In the genomic region with DNA sequence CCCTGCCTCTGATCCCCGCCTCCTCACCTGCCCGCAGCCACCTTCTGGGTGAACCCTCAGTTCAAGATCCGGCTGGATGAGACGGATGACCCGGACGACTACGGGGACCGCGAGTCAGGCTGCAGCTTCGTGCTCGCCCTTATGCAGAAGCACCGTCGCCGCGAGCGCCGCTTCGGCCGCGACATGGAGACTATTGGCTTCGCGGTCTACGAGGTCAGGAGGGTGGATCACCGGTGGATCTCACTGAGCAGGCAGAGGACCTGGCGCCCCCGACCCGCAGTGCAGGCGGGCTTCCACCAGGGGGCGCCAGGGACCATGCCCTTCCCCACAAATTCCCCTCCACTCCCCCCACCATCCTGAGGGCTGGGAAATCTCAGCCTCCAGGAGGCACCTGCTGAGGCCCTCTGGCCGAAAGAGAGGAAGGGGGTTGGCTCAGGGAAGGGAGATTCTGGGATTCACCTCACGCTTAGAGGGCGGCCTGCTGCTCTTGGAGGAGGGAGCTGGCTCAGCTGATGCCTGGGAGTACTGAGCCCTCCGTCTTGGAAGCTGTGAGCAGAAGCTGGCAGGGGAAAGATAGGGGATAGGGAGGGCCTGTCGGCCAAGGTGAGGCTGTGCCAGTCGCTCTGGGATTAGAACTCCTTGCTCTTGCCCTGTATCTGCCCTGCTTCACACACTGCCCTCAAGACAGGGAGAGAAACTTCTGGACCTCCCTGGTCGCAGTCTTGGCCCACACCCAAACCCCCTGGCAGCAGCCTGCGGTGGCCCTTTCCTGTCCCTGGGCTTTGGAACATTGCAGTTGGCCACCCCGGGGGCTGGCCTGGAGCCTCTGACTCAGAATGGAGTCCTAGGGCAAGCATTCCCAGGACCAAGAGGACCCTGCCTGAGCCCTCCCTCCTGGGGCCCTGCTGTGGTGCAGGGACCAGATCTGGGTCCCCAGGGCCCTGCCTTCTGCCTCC, we compare ENCODE assay signal across 9 cellular contexts. TPM values are rescaled to one million over a fixed set of nuclear protein-coding genes. Genes with fewer than 3 reads are reported as not detected.
A peak's percentile ranks its signal among the peaks of the same experiment; 100 is the strongest.
DNase-seq lines count a peak whose midpoint lies in the region; ATAC-seq and TF ChIP-seq lines count a peak whose summit lies in the region.
"Had no signal": no experiment of that assay in that cellular context is flagged by ENCODE, and none has a peak within 500 bp of the region (broad histone marks: within the 10 kb centered on the region; RNA-seq: fewer than 3 reads in every experiment).

No MANE protein-coding gene starts in this region.

- peak; percentile 44 for ATAC-seq in omental fat pad (ENCODE audit: low FRiP score)
- ATAC-seq in GM21619 (IDR thresholded peaks at IDR 0.05; ENCODE audit: unreplicated experiment) = no peak

- peak in 2 of 3 donors; percentile 40 to 65 for TF ChIP-seq CTCF in omental fat pad (IDR thresholded peaks at IDR 0.05)

- DNase-seq in NOMO-1 treated with dmso at 0.1 percent for 144 hours (lab: John Stamatoyannopoulos, UW; ENCODE audit: unreplicated experiment) (peak; percentile 2), NOMO-1 treated with DMSO at 0.1 percent for 48 hours (lab: John Stamatoyannopoulos, UW; ENCODE audit: unreplicated experiment) (no peak), NCI-H2196 treated with DMSO at 0.1 percent for 48 hours (lab: John Stamatoyannopoulos, UW; ENCODE audit: unreplicated experiment) (peak; percentile 32), activated T-cell treated with anti-CD3 and anti-CD28 coated beads for 48 hours (ENCODE audit: low read depth) (peak; percentile 49), fibroblast of the conjunctiva (ENCODE audit: low read depth) (peak; percentile 13), omental fat pad (ENCODE audit: low spot score) (no peak), H4 (ENCODE audit: low spot score) (no peak)

RNA-seq across cellular contexts. Expression of a gene that starts 23.2 kb away (rescaled TPM):
- total RNA-seq in omental fat pad = 100 to 1,000 TPM in 2 of 4 donors, 10 to 100 TPM in 2; 72.8 to 109 (median 92.9) TPM
- 58.1 and 115 TPM in 2 replicates for total RNA-seq in H4 (2014; rRNA removed; shearing (Covaris generic))

RNA-seq across cellular contexts. Expression of a gene that starts 34.9 kb away (rescaled TPM):
- total RNA-seq in omental fat pad = not detected
- total RNA-seq in H4 (2014; rRNA removed; shearing (Covaris generic)) = not detected in 2 replicates
- total RNA-seq: frontal cortex had no signal

RNA-seq across cellular contexts. Expression of a gene that starts 56.8 kb away (rescaled TPM):
- 10 to 100 TPM in 1 of 4 donors, 1 to 10 TPM in 3; 3.5 to 13.7 (median 6.9) TPM for total RNA-seq in omental fat pad
- 33.0 and 40.9 TPM in 2 replicates for total RNA-seq in H4 (2014; rRNA removed; shearing (Covaris generic))

Comparison
In these comparisons a context has a peak if more than half of its experiments do, and no peak if none do; other contexts are left out.
1. DNase-seq: peak in NOMO-1 treated with dmso at 0.1 percent for 144 hours (single experiment), NCI-H2196 treated with DMSO at 0.1 percent for 48 hours (single experiment), activated T-cell treated with anti-CD3 and anti-CD28 coated beads for 48 hours (single experiment) and fibroblast of the conjunctiva (single experiment); none in NOMO-1 treated with DMSO at 0.1 percent for 48 hours (single experiment), omental fat pad (single experiment) and H4 (single experiment).